Comparison of ENCODE assay signal across 1 cellular context in the genomic region with DNA sequence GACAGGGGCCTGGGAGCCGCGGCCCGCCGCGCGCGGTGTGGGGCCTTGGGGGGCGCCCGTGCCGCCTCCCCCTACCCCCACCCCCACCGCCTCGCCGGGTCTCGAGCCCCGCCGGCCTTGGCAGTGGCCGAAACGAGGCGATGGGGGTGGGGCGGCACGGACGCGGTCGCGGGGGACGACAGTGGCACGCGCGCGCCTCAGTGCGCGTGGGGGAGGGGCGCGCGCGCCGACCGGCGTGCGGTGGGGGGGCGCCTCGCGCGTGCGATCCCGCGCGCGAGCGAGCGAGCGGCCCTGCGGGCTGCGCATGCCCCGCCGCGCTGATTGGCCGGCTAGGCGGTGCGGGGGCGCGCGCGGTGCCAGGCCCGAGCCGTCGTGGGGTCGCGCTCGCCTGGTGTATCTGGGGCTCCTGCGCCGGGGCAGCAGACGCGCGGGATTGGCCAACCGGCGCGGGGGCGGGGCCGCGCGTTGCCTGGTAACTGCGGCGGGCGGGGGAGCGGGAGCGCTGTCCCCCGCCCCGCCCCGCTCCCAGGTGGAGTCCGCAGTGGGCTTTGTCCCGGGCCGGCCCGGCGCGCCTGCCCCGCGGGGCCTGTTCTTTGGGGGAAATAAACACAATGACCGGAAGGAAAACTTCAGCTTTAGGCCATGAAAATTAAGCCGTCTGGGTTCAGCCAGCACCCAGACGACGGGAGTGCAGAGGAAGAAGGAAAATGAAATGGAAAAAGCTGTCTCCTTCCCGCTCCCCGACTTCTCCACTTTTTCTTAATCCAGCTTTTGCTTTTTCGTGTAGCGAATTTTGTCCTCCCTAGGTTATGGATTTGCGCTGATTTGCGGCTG.
TF ChIP-seq lines count a peak whose summit lies in the region.

No MANE protein-coding gene starts in this region.

TF ChIP-seq in K562, 482 proteins besides CTCF, POLR2A, EP300 and RAD21 (continued from another document):
- TF ChIP-seq, protein P1, sequence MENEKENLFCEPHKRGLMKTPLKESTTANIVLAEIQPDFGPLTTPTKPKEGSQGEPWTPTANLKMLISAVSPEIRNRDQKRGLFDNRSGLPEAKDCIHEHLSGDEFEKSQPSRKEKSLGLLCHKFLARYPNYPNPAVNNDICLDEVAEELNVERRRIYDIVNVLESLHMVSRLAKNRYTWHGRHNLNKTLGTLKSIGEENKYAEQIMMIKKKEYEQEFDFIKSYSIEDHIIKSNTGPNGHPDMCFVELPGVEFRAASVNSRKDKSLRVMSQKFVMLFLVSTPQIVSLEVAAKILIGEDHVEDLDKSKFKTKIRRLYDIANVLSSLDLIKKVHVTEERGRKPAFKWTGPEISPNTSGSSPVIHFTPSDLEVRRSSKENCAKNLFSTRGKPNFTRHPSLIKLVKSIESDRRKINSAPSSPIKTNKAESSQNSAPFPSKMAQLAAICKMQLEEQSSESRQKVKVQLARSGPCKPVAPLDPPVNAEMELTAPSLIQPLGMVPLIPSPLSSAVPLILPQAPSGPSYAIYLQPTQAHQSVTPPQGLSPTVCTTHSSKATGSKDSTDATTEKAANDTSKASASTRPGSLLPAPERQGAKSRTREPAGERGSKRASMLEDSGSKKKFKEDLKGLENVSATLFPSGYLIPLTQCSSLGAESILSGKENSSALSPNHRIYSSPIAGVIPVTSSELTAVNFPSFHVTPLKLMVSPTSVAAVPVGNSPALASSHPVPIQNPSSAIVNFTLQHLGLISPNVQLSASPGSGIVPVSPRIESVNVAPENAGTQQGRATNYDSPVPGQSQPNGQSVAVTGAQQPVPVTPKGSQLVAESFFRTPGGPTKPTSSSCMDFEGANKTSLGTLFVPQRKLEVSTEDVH (IDR thresholded peaks at IDR 0.05; ENCODE audit: low read depth, partially characterized antibody): no peak
- TF ChIP-seq, protein P2, sequence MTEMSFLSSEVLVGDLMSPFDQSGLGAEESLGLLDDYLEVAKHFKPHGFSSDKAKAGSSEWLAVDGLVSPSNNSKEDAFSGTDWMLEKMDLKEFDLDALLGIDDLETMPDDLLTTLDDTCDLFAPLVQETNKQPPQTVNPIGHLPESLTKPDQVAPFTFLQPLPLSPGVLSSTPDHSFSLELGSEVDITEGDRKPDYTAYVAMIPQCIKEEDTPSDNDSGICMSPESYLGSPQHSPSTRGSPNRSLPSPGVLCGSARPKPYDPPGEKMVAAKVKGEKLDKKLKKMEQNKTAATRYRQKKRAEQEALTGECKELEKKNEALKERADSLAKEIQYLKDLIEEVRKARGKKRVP (CRISPR knock-in tag; IDR thresholded peaks at IDR 0.05): no peak
- TF ChIP-seq POLR2G (IDR thresholded peaks at IDR 0.05; ENCODE audit: low read depth, low read length): peak; percentile 76
- no peak for TF ChIP-seq MTF1 (CRISPR knock-in tag; IDR thresholded peaks at IDR 0.05; ENCODE audit: borderline replicate concordance)
- TF ChIP-seq, protein P3, sequence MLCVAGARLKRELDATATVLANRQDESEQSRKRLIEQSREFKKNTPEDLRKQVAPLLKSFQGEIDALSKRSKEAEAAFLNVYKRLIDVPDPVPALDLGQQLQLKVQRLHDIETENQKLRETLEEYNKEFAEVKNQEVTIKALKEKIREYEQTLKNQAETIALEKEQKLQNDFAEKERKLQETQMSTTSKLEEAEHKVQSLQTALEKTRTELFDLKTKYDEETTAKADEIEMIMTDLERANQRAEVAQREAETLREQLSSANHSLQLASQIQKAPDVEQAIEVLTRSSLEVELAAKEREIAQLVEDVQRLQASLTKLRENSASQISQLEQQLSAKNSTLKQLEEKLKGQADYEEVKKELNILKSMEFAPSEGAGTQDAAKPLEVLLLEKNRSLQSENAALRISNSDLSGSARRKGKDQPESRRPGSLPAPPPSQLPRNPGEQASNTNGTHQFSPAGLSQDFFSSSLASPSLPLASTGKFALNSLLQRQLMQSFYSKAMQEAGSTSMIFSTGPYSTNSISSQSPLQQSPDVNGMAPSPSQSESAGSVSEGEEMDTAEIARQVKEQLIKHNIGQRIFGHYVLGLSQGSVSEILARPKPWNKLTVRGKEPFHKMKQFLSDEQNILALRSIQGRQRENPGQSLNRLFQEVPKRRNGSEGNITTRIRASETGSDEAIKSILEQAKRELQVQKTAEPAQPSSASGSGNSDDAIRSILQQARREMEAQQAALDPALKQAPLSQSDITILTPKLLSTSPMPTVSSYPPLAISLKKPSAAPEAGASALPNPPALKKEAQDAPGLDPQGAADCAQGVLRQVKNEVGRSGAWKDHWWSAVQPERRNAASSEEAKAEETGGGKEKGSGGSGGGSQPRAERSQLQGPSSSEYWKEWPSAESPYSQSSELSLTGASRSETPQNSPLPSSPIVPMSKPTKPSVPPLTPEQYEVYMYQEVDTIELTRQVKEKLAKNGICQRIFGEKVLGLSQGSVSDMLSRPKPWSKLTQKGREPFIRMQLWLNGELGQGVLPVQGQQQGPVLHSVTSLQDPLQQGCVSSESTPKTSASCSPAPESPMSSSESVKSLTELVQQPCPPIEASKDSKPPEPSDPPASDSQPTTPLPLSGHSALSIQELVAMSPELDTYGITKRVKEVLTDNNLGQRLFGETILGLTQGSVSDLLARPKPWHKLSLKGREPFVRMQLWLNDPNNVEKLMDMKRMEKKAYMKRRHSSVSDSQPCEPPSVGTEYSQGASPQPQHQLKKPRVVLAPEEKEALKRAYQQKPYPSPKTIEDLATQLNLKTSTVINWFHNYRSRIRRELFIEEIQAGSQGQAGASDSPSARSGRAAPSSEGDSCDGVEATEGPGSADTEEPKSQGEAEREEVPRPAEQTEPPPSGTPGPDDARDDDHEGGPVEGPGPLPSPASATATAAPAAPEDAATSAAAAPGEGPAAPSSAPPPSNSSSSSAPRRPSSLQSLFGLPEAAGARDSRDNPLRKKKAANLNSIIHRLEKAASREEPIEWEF (CRISPR knock-in tag; IDR thresholded peaks at IDR 0.05): no peak
- TF ChIP-seq POLR2AphosphoS2 (IDR thresholded peaks at IDR 0.05; ENCODE audit: low read length): no peak
- TF ChIP-seq, protein P4, sequence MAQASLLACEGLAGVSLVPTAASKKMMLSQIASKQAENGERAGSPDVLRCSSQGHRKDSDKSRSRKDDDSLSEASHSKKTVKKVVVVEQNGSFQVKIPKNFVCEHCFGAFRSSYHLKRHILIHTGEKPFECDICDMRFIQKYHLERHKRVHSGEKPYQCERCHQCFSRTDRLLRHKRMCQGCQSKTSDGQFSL (CRISPR knock-in tag; IDR thresholded peaks at IDR 0.05): peak; percentile 96
- TF ChIP-seq, protein P4 (tag; IDR thresholded peaks at IDR 0.05): peak in 1 of 2 experiments; percentile 98; a peak in 2 of 4 replicates
- TF ChIP-seq ETS2 (tag; IDR thresholded peaks at IDR 0.05; ENCODE audit: borderline replicate concordance, poor library complexity, severe bottlenecking): no peak
- TF ChIP-seq BDP1 (IDR thresholded peaks at IDR 0.05; ENCODE audit: insufficient read depth, insufficient read length): no peak
- no peak for TF ChIP-seq ZNF384 (IDR thresholded peaks at IDR 0.05; ENCODE audit: low read depth, low read length)
- TF ChIP-seq BACH1 (tag; IDR thresholded peaks at IDR 0.05): peak; percentile 61; the same call in 1 of the 2 replicates
- TF ChIP-seq SP2 (IDR thresholded peaks at IDR 0.05; ENCODE audit: extremely low read depth, low read depth, low read length, poor library complexity, severe bottlenecking): peak; percentile 46
- peak; percentile 35; the same call in 1 of the 2 replicates for TF ChIP-seq SMAD4 (CRISPR knock-in tag; conservative IDR thresholded peaks at IDR 0.05)
- TF ChIP-seq, protein P5, sequence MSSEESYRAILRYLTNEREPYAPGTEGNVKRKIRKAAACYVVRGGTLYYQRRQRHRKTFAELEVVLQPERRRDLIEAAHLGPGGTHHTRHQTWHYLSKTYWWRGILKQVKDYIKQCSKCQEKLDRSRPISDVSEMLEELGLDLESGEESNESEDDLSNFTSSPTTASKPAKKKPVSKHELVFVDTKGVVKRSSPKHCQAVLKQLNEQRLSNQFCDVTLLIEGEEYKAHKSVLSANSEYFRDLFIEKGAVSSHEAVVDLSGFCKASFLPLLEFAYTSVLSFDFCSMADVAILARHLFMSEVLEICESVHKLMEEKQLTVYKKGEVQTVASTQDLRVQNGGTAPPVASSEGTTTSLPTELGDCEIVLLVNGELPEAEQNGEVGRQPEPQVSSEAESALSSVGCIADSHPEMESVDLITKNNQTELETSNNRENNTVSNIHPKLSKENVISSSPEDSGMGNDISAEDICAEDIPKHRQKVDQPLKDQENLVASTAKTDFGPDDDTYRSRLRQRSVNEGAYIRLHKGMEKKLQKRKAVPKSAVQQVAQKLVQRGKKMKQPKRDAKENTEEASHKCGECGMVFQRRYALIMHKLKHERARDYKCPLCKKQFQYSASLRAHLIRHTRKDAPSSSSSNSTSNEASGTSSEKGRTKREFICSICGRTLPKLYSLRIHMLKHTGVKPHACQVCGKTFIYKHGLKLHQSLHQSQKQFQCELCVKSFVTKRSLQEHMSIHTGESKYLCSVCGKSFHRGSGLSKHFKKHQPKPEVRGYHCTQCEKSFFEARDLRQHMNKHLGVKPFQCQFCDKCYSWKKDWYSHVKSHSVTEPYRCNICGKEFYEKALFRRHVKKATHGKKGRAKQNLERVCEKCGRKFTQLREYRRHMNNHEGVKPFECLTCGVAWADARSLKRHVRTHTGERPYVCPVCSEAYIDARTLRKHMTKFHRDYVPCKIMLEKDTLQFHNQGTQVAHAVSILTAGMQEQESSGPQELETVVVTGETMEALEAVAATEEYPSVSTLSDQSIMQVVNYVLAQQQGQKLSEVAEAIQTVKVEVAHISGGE (CRISPR knock-in tag; IDR thresholded peaks at IDR 0.05): peak in 1 of 3 experiments; percentile 61; a peak in 1 of 6 replicates
- TF ChIP-seq CBX1 (IDR thresholded peaks at IDR 0.05; ENCODE audit: low read depth): no peak; the same call in 1 of the 2 replicates
- peak; percentile 85 for TF ChIP-seq HMGN3 (IDR thresholded peaks at IDR 0.05; ENCODE audit: borderline replicate concordance, extremely low read depth, insufficient read length, low read depth, low read length)
- TF ChIP-seq, protein P6, sequence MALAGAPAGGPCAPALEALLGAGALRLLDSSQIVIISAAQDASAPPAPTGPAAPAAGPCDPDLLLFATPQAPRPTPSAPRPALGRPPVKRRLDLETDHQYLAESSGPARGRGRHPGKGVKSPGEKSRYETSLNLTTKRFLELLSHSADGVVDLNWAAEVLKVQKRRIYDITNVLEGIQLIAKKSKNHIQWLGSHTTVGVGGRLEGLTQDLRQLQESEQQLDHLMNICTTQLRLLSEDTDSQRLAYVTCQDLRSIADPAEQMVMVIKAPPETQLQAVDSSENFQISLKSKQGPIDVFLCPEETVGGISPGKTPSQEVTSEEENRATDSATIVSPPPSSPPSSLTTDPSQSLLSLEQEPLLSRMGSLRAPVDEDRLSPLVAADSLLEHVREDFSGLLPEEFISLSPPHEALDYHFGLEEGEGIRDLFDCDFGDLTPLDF (CRISPR knock-in tag; IDR thresholded peaks at IDR 0.05): no peak
- TF ChIP-seq, protein P7, sequence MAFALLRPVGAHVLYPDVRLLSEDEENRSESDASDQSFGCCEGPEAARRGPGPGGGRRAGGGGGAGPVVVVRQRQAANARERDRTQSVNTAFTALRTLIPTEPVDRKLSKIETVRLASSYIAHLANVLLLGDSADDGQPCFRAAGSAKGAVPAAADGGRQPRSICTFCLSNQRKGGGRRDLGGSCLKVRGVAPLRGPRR (CRISPR knock-in tag; IDR thresholded peaks at IDR 0.05): no peak
- peak; percentile 57 for TF ChIP-seq RBBP5 (IDR thresholded peaks at IDR 0.05; ENCODE audit: borderline replicate concordance, insufficient read depth, low read length, poor library complexity, severe bottlenecking)
- 0 out of 2 replicates have a peak, but pooled peaks have one; percentile 6 for TF ChIP-seq SMARCA5 (IDR thresholded peaks at IDR 0.05)
- TF ChIP-seq EGR1 (conservative IDR thresholded peaks at IDR 0.05): peak; percentile 10; the same call in 1 of the 2 replicates
- no peak for TF ChIP-seq CAMTA2 (CRISPR knock-in tag; conservative IDR thresholded peaks at IDR 0.05)
- no peak for TF ChIP-seq ZNF232 (CRISPR knock-in tag; IDR thresholded peaks at IDR 0.05)
- 0 out of 2 replicates have a peak, but pooled peaks have one; percentile 15 for TF ChIP-seq DPF2 (IDR thresholded peaks at IDR 0.05)
- TF ChIP-seq SLC30A9 (CRISPR knock-in tag; IDR thresholded peaks at IDR 0.05): 0 out of 2 replicates have a peak, but pooled peaks have one; percentile 1
- TF ChIP-seq, protein P8, sequence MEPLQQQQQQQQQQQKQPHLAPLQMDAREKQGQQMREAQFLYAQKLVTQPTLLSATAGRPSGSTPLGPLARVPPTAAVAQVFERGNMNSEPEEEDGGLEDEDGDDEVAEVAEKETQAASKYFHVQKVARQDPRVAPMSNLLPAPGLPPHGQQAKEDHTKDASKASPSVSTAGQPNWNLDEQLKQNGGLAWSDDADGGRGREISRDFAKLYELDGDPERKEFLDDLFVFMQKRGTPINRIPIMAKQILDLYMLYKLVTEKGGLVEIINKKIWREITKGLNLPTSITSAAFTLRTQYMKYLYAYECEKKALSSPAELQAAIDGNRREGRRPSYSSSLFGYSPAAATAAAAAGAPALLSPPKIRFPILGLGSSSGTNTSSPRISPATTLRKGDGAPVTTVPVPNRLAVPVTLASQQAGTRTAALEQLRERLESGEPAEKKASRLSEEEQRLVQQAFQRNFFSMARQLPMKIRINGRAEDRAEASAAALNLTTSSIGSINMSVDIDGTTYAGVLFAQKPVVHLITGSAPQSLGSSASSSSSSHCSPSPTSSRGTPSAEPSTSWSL (CRISPR knock-in tag; IDR thresholded peaks at IDR 0.05; ENCODE audit: borderline replicate concordance): no peak
- TF ChIP-seq SOX6 (IDR thresholded peaks at IDR 0.05): peak; percentile 12; the same call in 1 of the 2 replicates
- TF ChIP-seq GTF2A2 (tag; IDR thresholded peaks at IDR 0.05): no peak
- TF ChIP-seq, protein P9, sequence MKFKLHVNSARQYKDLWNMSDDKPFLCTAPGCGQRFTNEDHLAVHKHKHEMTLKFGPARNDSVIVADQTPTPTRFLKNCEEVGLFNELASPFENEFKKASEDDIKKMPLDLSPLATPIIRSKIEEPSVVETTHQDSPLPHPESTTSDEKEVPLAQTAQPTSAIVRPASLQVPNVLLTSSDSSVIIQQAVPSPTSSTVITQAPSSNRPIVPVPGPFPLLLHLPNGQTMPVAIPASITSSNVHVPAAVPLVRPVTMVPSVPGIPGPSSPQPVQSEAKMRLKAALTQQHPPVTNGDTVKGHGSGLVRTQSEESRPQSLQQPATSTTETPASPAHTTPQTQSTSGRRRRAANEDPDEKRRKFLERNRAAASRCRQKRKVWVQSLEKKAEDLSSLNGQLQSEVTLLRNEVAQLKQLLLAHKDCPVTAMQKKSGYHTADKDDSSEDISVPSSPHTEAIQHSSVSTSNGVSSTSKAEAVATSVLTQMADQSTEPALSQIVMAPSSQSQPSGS (CRISPR knock-in tag; IDR thresholded peaks at IDR 0.05): no peak
